ENCODE assay signal across 8 cellular contexts in the genomic region with DNA sequence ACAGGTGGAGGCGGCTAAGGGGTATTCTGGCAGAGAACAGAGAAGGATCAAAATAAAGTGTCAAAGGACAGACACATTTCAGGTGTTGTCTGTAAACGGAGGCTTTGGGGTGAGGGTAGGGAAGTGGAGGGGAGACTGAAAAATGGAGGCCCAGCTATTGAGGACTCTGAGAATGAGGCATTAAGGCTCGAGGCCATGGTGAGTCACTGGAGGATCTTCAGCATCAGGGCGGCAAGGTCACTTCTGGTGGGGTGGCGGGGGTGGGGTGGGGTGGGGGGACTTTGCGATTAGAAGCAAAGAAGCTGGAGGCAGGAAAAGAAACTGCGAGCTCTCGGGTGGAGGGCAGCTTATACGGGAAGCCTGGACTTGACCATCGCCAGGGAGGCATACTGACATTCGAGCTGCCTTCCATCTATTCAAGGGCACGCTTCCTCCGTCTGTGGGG. TPM values are rescaled to one million over a fixed set of nuclear protein-coding genes. Genes with fewer than 3 reads are reported as not detected.
A peak's percentile ranks its signal among the peaks of the same experiment; 100 is the strongest.
DNase-seq lines count a peak whose midpoint lies in the region; ATAC-seq and TF ChIP-seq lines count a peak whose summit lies in the region.

No MANE protein-coding gene starts in this region.

- H3K4me3 Mint-ChIP-seq in central memory CD8-positive, alpha-beta T cell = peak overlapping the region; percentile 91

- H3K9me3 ChIP-seq in OCI-LY3 (ENCODE audit: insufficient read depth, low read length) (no peaks in the 10 kb centered on the region), thoracic aorta (no peaks in the 10 kb centered on the region)

- H3K27me3 Mint-ChIP-seq in central memory CD8-positive, alpha-beta T cell = no peaks in the 10 kb centered on the region

- H3K27me3 ChIP-seq in OCI-LY3 (ENCODE audit: low read depth, low read length) = no peaks in the 10 kb centered on the region
- no peaks in the 10 kb centered on the region for H3K27me3 ChIP-seq in thoracic aorta (replicated peaks; ENCODE audit: insufficient read depth)

- peaks cover 38% of the 10 kb centered on the region for H3K79me2 ChIP-seq in OCI-LY3 (ENCODE audit: low read length)

- TF ChIP-seq CTCF in GM12875 (IDR thresholded peaks at IDR 0.05; ENCODE audit: borderline replicate concordance, insufficient read depth, low read depth, low read length) (no peak), OCI-LY3 (IDR thresholded peaks at IDR 0.05; ENCODE audit: low read depth, low read length) (no peak), thoracic aorta (IDR thresholded peaks at IDR 0.05) (no peak)

- ATAC-seq in central memory CD8-positive, alpha-beta T cell (replicated peaks; ENCODE audit: extremely low read depth, poor library complexity, severe bottlenecking) = no peak
- ATAC-seq in thoracic aorta (ENCODE audit: insufficient number of reproducible peaks, low FRiP score, low read depth) (no peak), HG03521 (IDR thresholded peaks at IDR 0.05; ENCODE audit: unreplicated experiment) (no peak), HG03159 (IDR thresholded peaks at IDR 0.05; ENCODE audit: unreplicated experiment) (no peak), GM19452 (IDR thresholded peaks at IDR 0.05; ENCODE audit: unreplicated experiment) (no peak)

- peak overlapping the region; percentile 96 for H3K27ac Mint-ChIP-seq in central memory CD8-positive, alpha-beta T cell (ENCODE audit: low read depth)

- no peaks in the 10 kb centered on the region for H3K36me3 ChIP-seq in OCI-LY3 (replicated peaks; ENCODE audit: low read depth, low read length)
- H3K36me3 ChIP-seq in thoracic aorta = no peaks in the 10 kb centered on the region

- H2AFZ ChIP-seq in OCI-LY3 (ENCODE audit: low read depth, low read length) = 0 out of 2 replicates have a peak overlapping the region, but pooled peaks have one; percentile 6

- peak overlapping the region; percentile 48 for H3K27ac ChIP-seq in OCI-LY3 (ENCODE audit: low read length)
- peak overlapping the region; percentile 96 to 98 for H3K27ac ChIP-seq in thoracic aorta

- no peak for DNase-seq in central memory CD8-positive, alpha-beta T cell (ENCODE audit: low spot score in 2 of 2)
- DNase-seq in medulla oblongata (ENCODE audit: extremely low spot score) = peak; percentile 20
- no peak for DNase-seq in thoracic aorta (ENCODE audit: low spot score)

- H3K36me3 Mint-ChIP-seq in central memory CD8-positive, alpha-beta T cell (ENCODE audit: insufficient read depth) = peaks cover 24% of the 10 kb centered on the region

- H3K4me1 ChIP-seq in OCI-LY3 (ENCODE audit: low read length) (peaks cover 16% of the 10 kb centered on the region), thoracic aorta (ENCODE audit: control insufficient read depth in 1 of 2, low read depth in 2 of 2) (peaks cover 10 to 36% of the 10 kb centered on the region in 2 donors)

- H3K4me2 ChIP-seq in OCI-LY3 (ENCODE audit: low read length) = peak overlapping the region; percentile 93

- peaks cover 5% of the 10 kb centered on the region; the same call in 1 of the 2 replicates for H4K20me1 ChIP-seq in OCI-LY3 (ENCODE audit: insufficient read depth, low read length)

- H3K4me3 ChIP-seq in GM12875 (ENCODE audit: low read depth, low read length) (peak overlapping the region; percentile 83), OCI-LY3 (ENCODE audit: low read length) (peak overlapping the region; percentile 89), thoracic aorta (peak overlapping the region; percentile 86)

- H3K9me3 Mint-ChIP-seq in central memory CD8-positive, alpha-beta T cell = no peaks in the 10 kb centered on the region

- peak overlapping the region; percentile 84 for H3K9ac ChIP-seq in OCI-LY3 (ENCODE audit: low read length)

- H3K4me1 Mint-ChIP-seq in central memory CD8-positive, alpha-beta T cell = peaks cover 34% of the 10 kb centered on the region

RNA-seq across cellular contexts. Expression of a gene that starts 58.4 kb away (rescaled TPM):
- 100 to 1,000 TPM; 111 to 175 TPM for total RNA-seq in thoracic aorta
